ENCODE assay signal across 27 cellular contexts in genomic region chr1:82589588-82589987, GRCh38.
"Had no signal": no experiment of that assay in that cellular context is flagged by ENCODE, and none has a peak within 500 bp of the region (broad histone marks: within the 10 kb centered on the region; RNA-seq: fewer than 3 reads in every experiment).

No MANE protein-coding gene starts in this region.

- DNase-seq: natural killer cell; occipital lobe; ovary; psoas muscle; right cardiac atrium; spleen; stimulated activated CD4-positive, alpha-beta T cell treated with anti-CD3 and anti-CD28 coated beads, Interleukin-12 subunit alpha, Interleukin-12 subunit beta, amount 100 ng/mL, for 4 hours; stimulated activated CD4-positive, alpha-beta T cell treated with anti-CD3 and anti-CD28 coated beads, Interleukin-1b, Interleukin-23, amount 100 ng/mL, for 48 hours; stimulated activated CD4-positive, alpha-beta T cell treated with anti-CD3 and anti-CD28 coated beads, Interleukin-4, amount 100 ng/mL, for 1 hour; stimulated activated CD4-positive, alpha-beta T cell treated with anti-CD3 and anti-CD28 coated beads, Interleukin-4, amount 100 ng/mL, for 4 hours; stimulated activated CD8-positive, alpha-beta memory T cell treated with anti-CD3 and anti-CD28 coated beads, Interleukin-4, amount 100 ng/mL, for 48 hours; stimulated activated naive CD4-positive, alpha-beta T cell; stimulated activated naive CD8-positive, alpha-beta T cell treated with anti-CD3 and anti-CD28 coated beads, Interleukin-15, amount 100 ng/mL, for 72 hours; stimulated activated naive CD8-positive, alpha-beta T cell treated with anti-CD3 and anti-CD28 coated beads, Interleukin-15, Interleukin-2, amounts not matched to agents 100 U/mL and 50 U/mL, for 24 hours; substantia nigra; testis; tibial artery; transverse colon; upper lobe of right lung; uterus had no signal

- H3K36me3 ChIP-seq: neural progenitor cell, ovary, spleen, suprapubic skin, tibial artery, transverse colon, upper lobe of right lung, uterus had no signal

- H3K9ac ChIP-seq: neural progenitor cell, parathyroid adenoma had no signal

- H3K27ac ChIP-seq: neural progenitor cell, ovary, parathyroid adenoma, psoas muscle, skin epidermis, spleen, suprapubic skin, testis, tibial artery, transverse colon, upper lobe of right lung, uterus had no signal

- H3K4me2 ChIP-seq: neural progenitor cell, smooth muscle cell had no signal

- H3K9me3 ChIP-seq: ovary, psoas muscle, suprapubic skin, testis, tibial artery, transverse colon, upper lobe of right lung, uterus had no signal

- H2AFZ ChIP-seq: neural progenitor cell, parathyroid adenoma had no signal

- H3K79me2 ChIP-seq: parathyroid adenoma had no signal

- ATAC-seq: natural killer cell; psoas muscle; right cardiac atrium; sciatic nerve; stimulated activated memory B cell treated with anti-CD40 and anti-IgM and Interleukin-4, amounts not matched to agents 10 μg/mL and 1 μg/mL and 100 μg/mL, for 72 hours; stimulated activated naive CD8-positive, alpha-beta T cell treated with anti-CD3 and anti-CD28 coated beads, Interleukin-15, amount 100 ng/mL, for 72 hours; stimulated activated naive CD8-positive, alpha-beta T cell treated with anti-CD3 and anti-CD28 coated beads, Interleukin-15, Interleukin-2, amounts not matched to agents 100 U/mL and 50 U/mL, for 24 hours; upper lobe of right lung had no signal

- H3K4me1 ChIP-seq: neural progenitor cell, parathyroid adenoma, psoas muscle, spleen, suprapubic skin, testis, transverse colon, upper lobe of right lung, uterus had no signal

- H3K4me3 ChIP-seq: neural progenitor cell, ovary, psoas muscle, skin epidermis, smooth muscle cell, spleen, suprapubic skin, testis, tibial artery, transverse colon, upper lobe of right lung, uterus had no signal

- H3K27me3 ChIP-seq: neural progenitor cell, ovary, spleen, suprapubic skin, testis, tibial artery, transverse colon, upper lobe of right lung, uterus had no signal
